1 cellular context compared by ENCODE assay signal in the genomic region with DNA sequence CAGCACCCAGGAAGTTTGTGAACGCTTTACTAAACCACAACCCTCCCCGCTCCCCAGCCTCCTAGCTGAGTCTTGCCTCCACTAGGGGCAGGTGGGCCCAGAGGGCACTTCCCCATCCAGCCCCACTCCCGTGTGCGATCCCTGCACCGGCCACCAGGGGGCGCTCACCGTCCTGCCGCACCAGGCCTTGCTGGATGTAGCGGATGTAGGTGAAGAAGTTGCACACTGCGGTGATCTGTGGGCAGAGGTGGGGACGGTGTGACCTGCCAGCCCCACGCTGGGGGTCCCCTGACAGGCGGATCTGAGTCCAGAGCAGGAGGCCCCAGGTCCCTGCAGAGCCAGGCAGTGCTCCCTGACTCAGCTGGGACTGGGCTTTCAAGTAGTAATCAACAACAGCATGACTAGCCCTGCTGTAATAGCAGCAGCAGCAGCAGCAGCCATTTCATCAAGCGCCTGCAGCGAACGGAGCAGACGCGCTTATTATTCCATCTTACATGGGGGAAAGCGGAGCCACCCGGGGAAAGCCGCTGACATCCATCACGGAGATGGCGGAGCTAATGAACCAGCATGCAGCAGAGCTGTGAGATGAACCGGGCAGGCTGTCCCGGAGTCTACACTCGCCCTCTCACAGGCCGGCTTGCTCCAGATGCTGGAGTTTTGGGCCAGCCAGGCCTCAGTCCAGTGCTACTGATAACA.
TF ChIP-seq lines count a peak whose summit lies in the region.

No MANE protein-coding gene starts in this region.

TF ChIP-seq in endothelial cell of umbilical vein, 7 proteins besides CTCF, POLR2A, EP300 and RAD21 (continued from another document):
- TF ChIP-seq GATA2 (IDR thresholded peaks at IDR 0.05; ENCODE audit: insufficient read depth, insufficient read length, low read depth, low read length) (no peak), POLR2AphosphoS5 (IDR thresholded peaks at IDR 0.05; ENCODE audit: insufficient read depth, low read depth, low read length) (no peak), FOS (IDR thresholded peaks at IDR 0.05; ENCODE audit: borderline replicate concordance, insufficient read depth, low read length) (no peak), MYC (IDR thresholded peaks at IDR 0.05; ENCODE audit: low read depth, low read length) (no peak)
- TF ChIP-seq, protein P1, sequence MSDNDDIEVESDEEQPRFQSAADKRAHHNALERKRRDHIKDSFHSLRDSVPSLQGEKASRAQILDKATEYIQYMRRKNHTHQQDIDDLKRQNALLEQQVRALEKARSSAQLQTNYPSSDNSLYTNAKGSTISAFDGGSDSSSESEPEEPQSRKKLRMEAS (IDR thresholded peaks at IDR 0.05; ENCODE audit: insufficient read depth, insufficient read length), result no peak
TF ChIP-seq in endothelial cell of umbilical vein: peak in this region for 0.
